ENCODE assay signal across 8 cellular contexts in genomic region chr17:39730095-39730921, GRCh38.
DNase-seq lines count a peak whose midpoint lies in the region; ATAC-seq and TF ChIP-seq lines count a peak whose summit lies in the region.

TSS of gene MIEN1 (minus strand) at chr17:39730532. CDS start at chr17:39730495, 37 bp downstream.

- peak within 1 kb of the TSS; percentile 54 for H3K27ac ChIP-seq in muscle layer of colon (ENCODE audit: low read depth, low read length)

- no peaks in the 10 kb centered on the region for H3K27me3 ChIP-seq in muscle layer of colon (ENCODE audit: control insufficient read depth in 1 of 2, insufficient read depth in 2 of 2, low read length in 2 of 2)

- peak within 1 kb of the TSS; percentile 93 for H3K9ac ChIP-seq in muscle layer of colon (ENCODE audit: low read length)

- peaks cover 34% of the 10 kb centered on the region for H3K36me3 ChIP-seq in muscle layer of colon (ENCODE audit: insufficient read depth, low read length)

- peaks cover 7% of the 10 kb centered on the region for H3K4me1 ChIP-seq in muscle layer of colon (ENCODE audit: insufficient read depth, low read length)

- H3K9me3 ChIP-seq in muscle layer of colon (ENCODE audit: low read length) = no peaks in the 10 kb centered on the region

- ATAC-seq in GM21515 (IDR thresholded peaks at IDR 0.05; ENCODE audit: unreplicated experiment) = peak; percentile 74

- TF ChIP-seq POLR2A in erythroblast (IDR thresholded peaks at IDR 0.05; ENCODE audit: low read length) = peak; percentile 74

- DNase-seq in DMS 273 treated with DMSO at 0.1 percent for 48 hours (lab: John Stamatoyannopoulos, UW) = peak; percentile 14
- peak; percentile 83 for DNase-seq in HuH-7.5 (ENCODE audit: low spot score)
- DNase-seq in OCI-M1 (lab: John Stamatoyannopoulos, UW) = peak; percentile 92
- DNase-seq in activated T-cell treated with anti-CD3 and anti-CD28 coated beads, Interleukin-2, amount 50 U/mL, for 1 hour = peak; percentile 99
- DNase-seq in erythroblast (lab: John Stamatoyannopoulos, UW) = peak; percentile 89 to 96
- peak; percentile 89 for DNase-seq in stimulated activated CD8-positive, alpha-beta memory T cell treated with anti-CD3 and anti-CD28 coated beads, Interleukin-7, amount 100 ng/mL, for 24 hours (ENCODE audit: low read depth)

- peak within 1 kb of the TSS; percentile 57 to 96 for H3K4me3 ChIP-seq in muscle layer of colon (ENCODE audit: low read depth in 1 of 2, low read length in 2 of 2)

Comparison
In these comparisons a context has a peak if more than half of its experiments do, and no peak if none do; other contexts are left out.
1. Peak in every context shown above with its lines: DNase-seq, ATAC-seq, H3K4me3 ChIP-seq and H3K27ac ChIP-seq.
2. DNase-seq: peak in every context shown above with its lines; median percentile 99 in activated T-cell treated with anti-CD3 and anti-CD28 coated beads, Interleukin-2, amount 50 U/mL, for 1 hour; 92 in erythroblast; 92 in OCI-M1; 89 in stimulated activated CD8-positive, alpha-beta memory T cell treated with anti-CD3 and anti-CD28 coated beads, Interleukin-7, amount 100 ng/mL, for 24 hours; 83 in HuH-7.5; 14 in DMS 273 treated with DMSO at 0.1 percent for 48 hours.